ENCODE assay signal across 8 cellular contexts in genomic region chr12:101839324-101840283, GRCh38. TPM values are rescaled to one million over a fixed set of nuclear protein-coding genes. Genes with fewer than 3 reads are reported as not detected.
DNase-seq lines count a peak whose midpoint lies in the region; ATAC-seq and TF ChIP-seq lines count a peak whose summit lies in the region.

No MANE protein-coding gene starts in this region.

- H3K36me3 Mint-ChIP-seq in glutamatergic neuron (ENCODE audit: unreplicated experiment): no peaks in the 10 kb centered on the region

- no peak overlapping the region for H3K27ac Mint-ChIP-seq in glutamatergic neuron (ENCODE audit: unreplicated experiment)

- ATAC-seq in HG02852 (IDR thresholded peaks at IDR 0.05; ENCODE audit: unreplicated experiment): no peak

- no peaks in the 10 kb centered on the region for H3K36me3 ChIP-seq in SJCRH30

- H3K27me3 Mint-ChIP-seq in glutamatergic neuron (ENCODE audit: unreplicated experiment): no peaks in the 10 kb centered on the region

- no peaks in the 10 kb centered on the region for H3K27me3 ChIP-seq in SJCRH30

- no peaks in the 10 kb centered on the region for H3K9me3 Mint-ChIP-seq in glutamatergic neuron (ENCODE audit: unreplicated experiment)

- H3K27ac ChIP-seq in SJCRH30: no peak overlapping the region

- no peak overlapping the region for H3K4me3 ChIP-seq in SJCRH30

- no peaks in the 10 kb centered on the region for H3K4me1 ChIP-seq in SJCRH30

- H3K4me1 Mint-ChIP-seq in glutamatergic neuron (ENCODE audit: low read depth, unreplicated experiment): no peaks in the 10 kb centered on the region

- peak; percentile 44 to 46 for DNase-seq in NCI-H2081 (lab: John Stamatoyannopoulos, UW)
- no peak for DNase-seq in NCI-H2081 treated with DMSO at 0.1 percent for 48 hours (lab: John Stamatoyannopoulos, UW)
- DNase-seq in HT-29 (ENCODE audit: low spot score): peak; percentile 71
- peak; percentile 31 to 67 for DNase-seq in SJCRH30
- peak; percentile 69 for DNase-seq in activated naive CD4-positive, alpha-beta T cell treated with Interleukin-2 at 50 U/mL for 16 hours
- DNase-seq in glutamatergic neuron: peak; percentile 64
- peak; percentile 69 for DNase-seq in renal cortical epithelial cell (ENCODE audit: low read depth)

- no peaks in the 10 kb centered on the region for H3K9me3 ChIP-seq in SJCRH30 (replicated peaks)

- H3K4me3 Mint-ChIP-seq in glutamatergic neuron (ENCODE audit: unreplicated experiment): no peak overlapping the region

- peak; percentile 84 for TF ChIP-seq CTCF in glutamatergic neuron (IDR thresholded peaks at IDR 0.05; ENCODE audit: partially characterized antibody, unreplicated experiment)

RNA-seq across cellular contexts. Expression of gene GNPTAB, which starts 8.8 kb away (rescaled TPM):
- total RNA-seq in HT-29 (2014; rRNA removed; shearing (Covaris generic)): 6.1 and 12.7 TPM in 2 replicates
- 8.3 and 11.6 TPM in 2 replicates for total RNA-seq in SJCRH30 (2014; rRNA removed; shearing (Covaris generic))
- 20.6 TPM for total RNA-seq in glutamatergic neuron (ENCODE audit: unreplicated experiment)
- total RNA-seq in renal cortical epithelial cell: 41.5 and 74.2 TPM in 2 replicates

RNA-seq across cellular contexts. Expression of gene DRAM1, which starts 37.8 kb away (rescaled TPM):
- total RNA-seq in HT-29 (2014; rRNA removed; shearing (Covaris generic)): 1.1 and 1.4 TPM in 2 replicates
- total RNA-seq in SJCRH30 (2014; rRNA removed; shearing (Covaris generic)): 0.08 and 0.12 TPM in 2 replicates
- 0.83 TPM for total RNA-seq in glutamatergic neuron (ENCODE audit: unreplicated experiment)
- 95.3 and 131 TPM in 2 replicates for total RNA-seq in renal cortical epithelial cell

Comparison
In these comparisons a context has a peak if more than half of its experiments do, and no peak if none do; other contexts are left out.
1. RNA of gene DRAM1, which starts 37.8 kb away (total RNA-seq): 95.3 to 131 TPM in renal cortical epithelial cell; 1.1 to 1.4 TPM in HT-29, 0.83 TPM in glutamatergic neuron (single experiment) and 0.08 to 0.12 TPM in SJCRH30; every median in the first group is over 10 times any median in the second.